Comparison of ENCODE assay signal across 23 cellular contexts in genomic region chr1:54614558-54614957, GRCh38. TPM values are rescaled to one million over a fixed set of nuclear protein-coding genes. Genes with fewer than 3 reads are reported as not detected.
DNase-seq lines count a peak whose midpoint lies in the region; ATAC-seq and TF ChIP-seq lines count a peak whose summit lies in the region.
"Had no signal": no experiment of that assay in that cellular context is flagged by ENCODE, and none has a peak within 500 bp of the region (broad histone marks: within the 10 kb centered on the region; RNA-seq: fewer than 3 reads in every experiment).

No MANE protein-coding gene starts in this region.

- POLR2A ChIA-PET in RWPE1 (lab: Yijun Ruan, JAX; ENCODE audit: low non-redundant PET) = no interaction called here

- intact Hi-C loops in mucosa of descending colon (cut with DNase I, micrococcal nuclease) = no loop called here

- no peak overlapping the region for H3K27ac Mint-ChIP-seq in stimulated activated effector memory CD8-positive, alpha-beta T cell treated with anti-CD3 and anti-CD28 coated beads, Interleukin-12 subunit alpha, Interleukin-12 subunit beta, amount 100 ng/mL, for 72 hours
- H3K27ac Mint-ChIP-seq: IgD-negative memory B cell had no signal

- no peaks in the 10 kb centered on the region for H3K4me1 Mint-ChIP-seq in stimulated activated effector memory CD8-positive, alpha-beta T cell treated with anti-CD3 and anti-CD28 coated beads, Interleukin-12 subunit alpha, Interleukin-12 subunit beta, amount 100 ng/mL, for 72 hours

- ATAC-seq in mucosa of descending colon (peak; percentile 15), HG03469 (IDR thresholded peaks at IDR 0.05; ENCODE audit: unreplicated experiment) (no peak)
- ATAC-seq in stimulated activated effector memory CD8-positive, alpha-beta T cell treated with anti-CD3 and anti-CD28 coated beads, Interleukin-12 subunit alpha, Interleukin-12 subunit beta, amount 100 ng/mL, for 72 hours = peak; percentile 6
- ATAC-seq: A549 had no signal

- DNase-seq in H4 (ENCODE audit: low spot score) = peak; percentile 2
- no peak for DNase-seq in RWPE1 (ENCODE audit: low spot score)
- peak in 1 of 3 donors; percentile 23 for DNase-seq in mucosa of descending colon
- DNase-seq in stimulated activated effector memory CD8-positive, alpha-beta T cell treated with anti-CD3 and anti-CD28 coated beads, Interleukin-12 subunit alpha, Interleukin-12 subunit beta, amount 100 ng/mL, for 72 hours (ENCODE audit: low spot score in 2 of 2) = no peak
- DNase-seq in NCI-H1105 treated with DMSO at 0.1 percent for 48 hours (lab: John Stamatoyannopoulos, UW) = no peak
- DNase-seq in DMS 273 treated with DMSO at 0.1 percent for 48 hours (lab: John Stamatoyannopoulos, UW) = no peak
- DNase-seq: BE2C, DMS79 treated with DMSO at 0.1 percent for 48 hours, MV-4-11, NCI-H1694, NCI-H2081, NCI-H2171, NCI-H345, NCI-H524, NCI-H774, SIG-M5 had no signal

- H3K36me3 Mint-ChIP-seq in stimulated activated effector memory CD8-positive, alpha-beta T cell treated with anti-CD3 and anti-CD28 coated beads, Interleukin-12 subunit alpha, Interleukin-12 subunit beta, amount 100 ng/mL, for 72 hours = peaks cover 4% of the 10 kb centered on the region
- H3K36me3 Mint-ChIP-seq: IgD-negative memory B cell had no signal

- no peaks in the 10 kb centered on the region for H3K4me1 ChIP-seq in mucosa of descending colon (ENCODE audit: low read depth)
- H3K4me1 ChIP-seq: A549, BE2C, HAP-1 had no signal

- no peaks in the 10 kb centered on the region for H3K9me3 Mint-ChIP-seq in stimulated activated effector memory CD8-positive, alpha-beta T cell treated with anti-CD3 and anti-CD28 coated beads, Interleukin-12 subunit alpha, Interleukin-12 subunit beta, amount 100 ng/mL, for 72 hours

- no peak overlapping the region for H3K4me3 Mint-ChIP-seq in stimulated activated effector memory CD8-positive, alpha-beta T cell treated with anti-CD3 and anti-CD28 coated beads, Interleukin-12 subunit alpha, Interleukin-12 subunit beta, amount 100 ng/mL, for 72 hours
- H3K4me3 Mint-ChIP-seq: IgD-negative memory B cell had no signal

- H3K36me3 ChIP-seq in mucosa of descending colon (ENCODE audit: low read depth) = no peaks in the 10 kb centered on the region
- H3K36me3 ChIP-seq: BE2C, HAP-1 had no signal

- no peak overlapping the region for H3K4me3 ChIP-seq in mucosa of descending colon
- H3K4me3 ChIP-seq: A549, HAP-1 had no signal

- no peak for TF ChIP-seq CTCF in RWPE1 (conservative IDR thresholded peaks at IDR 0.05; ENCODE audit: low read depth)
- no peak for TF ChIP-seq CTCF in mucosa of descending colon (IDR thresholded peaks at IDR 0.05)

- CTCF ChIA-PET in RWPE1 (lab: Yijun Ruan, JAX) = no interaction called here

- H3K27ac ChIP-seq in RWPE1 = peak overlapping the region; percentile 84
- H3K27ac ChIP-seq: A549 had no signal

- no peaks in the 10 kb centered on the region for H3K9me3 ChIP-seq in mucosa of descending colon
- H3K9me3 ChIP-seq: A549, BE2C, HAP-1, SK-N-SH had no signal

RNA-seq across cellular contexts. Expression of gene FAM151A, which starts 8.8 kb away (rescaled TPM):
- not detected in 2 replicates for total RNA-seq in H4 (2014; rRNA removed; shearing (Covaris generic))
- 10 to 100 TPM in 2 of 3 donors, 1 to 10 TPM in 1; 5.7 to 25.1 (median 19.2) TPM for total RNA-seq in mucosa of descending colon
- total RNA-seq: M059J, RPMI7951 had no signal

RNA-seq across cellular contexts. Expression of gene MROH7, which starts 27.0 kb away (rescaled TPM):
- total RNA-seq in H4 (2014; rRNA removed; shearing (Covaris generic)) = not detected in 2 replicates
- 10 to 100 TPM in 2 of 3 donors, 1 to 10 TPM in 1; 8.9 to 39.0 (median 16.6) TPM for total RNA-seq in mucosa of descending colon
- total RNA-seq: M059J, RPMI7951 had no signal
